ENCODE assay signal across 1 cellular context in genomic region chr10:59908808-59909143, GRCh38.
TF ChIP-seq lines count a peak whose summit lies in the region.

No MANE protein-coding gene starts in this region.

TF ChIP-seq in GM23338, 12 proteins besides CTCF, POLR2A, EP300 and RAD21 (continued from another document):
- TF ChIP-seq, protein P1, sequence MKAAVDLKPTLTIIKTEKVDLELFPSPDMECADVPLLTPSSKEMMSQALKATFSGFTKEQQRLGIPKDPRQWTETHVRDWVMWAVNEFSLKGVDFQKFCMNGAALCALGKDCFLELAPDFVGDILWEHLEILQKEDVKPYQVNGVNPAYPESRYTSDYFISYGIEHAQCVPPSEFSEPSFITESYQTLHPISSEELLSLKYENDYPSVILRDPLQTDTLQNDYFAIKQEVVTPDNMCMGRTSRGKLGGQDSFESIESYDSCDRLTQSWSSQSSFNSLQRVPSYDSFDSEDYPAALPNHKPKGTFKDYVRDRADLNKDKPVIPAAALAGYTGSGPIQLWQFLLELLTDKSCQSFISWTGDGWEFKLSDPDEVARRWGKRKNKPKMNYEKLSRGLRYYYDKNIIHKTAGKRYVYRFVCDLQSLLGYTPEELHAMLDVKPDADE (IDR thresholded peaks at IDR 0.05) = no peak
- no peak for TF ChIP-seq STAT1 (IDR thresholded peaks at IDR 0.05; ENCODE audit: unreplicated experiment)
- no peak for TF ChIP-seq CREB1 (CRISPR knock-in tag; IDR thresholded peaks at IDR 0.05; ENCODE audit: low read depth)
